ENCODE assay signal across 8 cellular contexts in genomic region chr6:3176562-3177355, GRCh38. TPM values are rescaled to one million over a fixed set of nuclear protein-coding genes. Genes with fewer than 3 reads are reported as not detected.
A peak's percentile ranks its signal among the peaks of the same experiment; 100 is the strongest.
DNase-seq lines count a peak whose midpoint lies in the region; ATAC-seq and TF ChIP-seq lines count a peak whose summit lies in the region.

No MANE protein-coding gene starts in this region.

- H3K4me3 ChIP-seq in mucosa of descending colon, result no peak overlapping the region

- peak; percentile 43 for ATAC-seq in mucosa of descending colon
- no peak for ATAC-seq in GM21786 (IDR thresholded peaks at IDR 0.05; ENCODE audit: unreplicated experiment)
- ATAC-seq in stimulated activated memory B cell treated with anti-CD40 and anti-IgM and Interleukin-4, amounts not matched to agents 10 μg/mL and 1 μg/mL and 100 μg/mL, for 72 hours, result no peak
- ATAC-seq in HG03039 (IDR thresholded peaks at IDR 0.05; ENCODE audit: unreplicated experiment), result no peak

- intact Hi-C loops in mucosa of descending colon (cut with DNase I, micrococcal nuclease), result no loop called here

- H3K4me3 Mint-ChIP-seq in stimulated activated memory B cell treated with anti-CD40 and anti-IgM and Interleukin-4, amounts not matched to agents 10 μg/mL and 1 μg/mL and 100 μg/mL, for 72 hours, result no peak overlapping the region

- no peak overlapping the region for H3K27ac Mint-ChIP-seq in stimulated activated memory B cell treated with anti-CD40 and anti-IgM and Interleukin-4, amounts not matched to agents 10 μg/mL and 1 μg/mL and 100 μg/mL, for 72 hours

- no peak for TF ChIP-seq CTCF in mucosa of descending colon (IDR thresholded peaks at IDR 0.05)

- peaks cover 45% of the 10 kb centered on the region for H3K27me3 Mint-ChIP-seq in stimulated activated memory B cell treated with anti-CD40 and anti-IgM and Interleukin-4, amounts not matched to agents 10 μg/mL and 1 μg/mL and 100 μg/mL, for 72 hours

- H3K4me1 Mint-ChIP-seq in stimulated activated memory B cell treated with anti-CD40 and anti-IgM and Interleukin-4, amounts not matched to agents 10 μg/mL and 1 μg/mL and 100 μg/mL, for 72 hours, result peaks cover 5% of the 10 kb centered on the region

- H3K36me3 ChIP-seq in mucosa of descending colon (ENCODE audit: low read depth), result no peaks in the 10 kb centered on the region

- H3K36me3 Mint-ChIP-seq in stimulated activated memory B cell treated with anti-CD40 and anti-IgM and Interleukin-4, amounts not matched to agents 10 μg/mL and 1 μg/mL and 100 μg/mL, for 72 hours, result no peaks in the 10 kb centered on the region

- H3K4me1 ChIP-seq in mucosa of descending colon (ENCODE audit: low read depth), result no peaks in the 10 kb centered on the region

- H3K9me3 Mint-ChIP-seq in stimulated activated memory B cell treated with anti-CD40 and anti-IgM and Interleukin-4, amounts not matched to agents 10 μg/mL and 1 μg/mL and 100 μg/mL, for 72 hours, result no peaks in the 10 kb centered on the region

- no peaks in the 10 kb centered on the region for H3K9me3 ChIP-seq in mucosa of descending colon

- DNase-seq in GM03348 (ENCODE audit: low spot score) (peak; percentile 77), NCI-H510A treated with DMSO at 0.1 percent for 48 hours (lab: John Stamatoyannopoulos, UW) (peak; percentile 56), amniotic epithelial cell (ENCODE audit: low read depth) (peak; percentile 95), mucosa of descending colon (no peak), DMS153 treated with DMSO at 0.1 percent for 48 hours (lab: John Stamatoyannopoulos, UW; ENCODE audit: unreplicated experiment) (no peak)

RNA-seq across cellular contexts. Expression of gene TUBB2A, which starts 19.4 kb away (rescaled TPM):
- total RNA-seq in mucosa of descending colon, result 10 to 100 TPM; 16.4 to 92.8 (median 38.4) TPM

RNA-seq across cellular contexts. Expression of gene TUBB2B, which starts 50.7 kb away (rescaled TPM):
- 10 to 100 TPM in 1 of 3 donors, 1 to 10 TPM in 1, under 1 TPM in 1; 0.87 to 18.5 (median 3.6) TPM for total RNA-seq in mucosa of descending colon

RNA-seq across cellular contexts. Expression of gene BPHL, which starts 58.2 kb away (rescaled TPM):
- total RNA-seq in mucosa of descending colon, result 10 to 100 TPM; 17.6 to 30.7 (median 30.0) TPM

Comparison
In these comparisons a context has a peak if more than half of its experiments do, and no peak if none do; other contexts are left out.
1. DNase-seq: peak in GM03348 (single experiment), NCI-H510A treated with DMSO at 0.1 percent for 48 hours (single experiment) and amniotic epithelial cell (single experiment); none in mucosa of descending colon (0 of 3) and DMS153 treated with DMSO at 0.1 percent for 48 hours (single experiment).